Comparison of ENCODE assay signal across 4 cellular contexts in the genomic region with DNA sequence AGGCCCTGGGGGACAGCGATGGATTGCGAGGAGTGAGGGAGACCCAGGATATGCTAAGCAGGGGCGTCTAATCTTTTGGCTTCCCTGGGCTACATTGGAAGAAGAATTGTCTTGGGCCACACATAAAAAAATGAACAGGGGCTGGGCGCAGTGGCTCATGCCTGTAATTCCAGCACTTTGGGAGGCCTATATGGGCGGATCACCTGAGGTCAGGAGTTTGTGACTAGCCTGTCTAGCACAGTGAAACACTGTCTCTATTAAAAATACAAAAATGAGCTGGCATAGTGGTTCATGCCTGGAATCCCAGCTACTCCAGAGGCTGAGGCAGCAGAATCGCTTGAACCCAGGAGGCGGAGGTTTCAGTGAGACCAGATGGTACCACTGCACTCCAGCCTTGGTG. TPM values are rescaled to one million over a fixed set of nuclear protein-coding genes. Genes with fewer than 3 reads are reported as not detected.
"Had no signal": no experiment of that assay in that cellular context is flagged by ENCODE, and none has a peak within 500 bp of the region (broad histone marks: within the 10 kb centered on the region; RNA-seq: fewer than 3 reads in every experiment).

No MANE protein-coding gene starts in this region.

- H3K4me3 ChIP-seq: GM12878 had no signal

- DNase-seq: GDM1, GF-D8 had no signal

- ATAC-seq: GM12878 had no signal

RNA-seq across cellular contexts. Expression of gene PRAMEF12, which starts 10.8 kb away (rescaled TPM):
- total RNA-seq: G401, GM12878 had no signal
- polyA plus RNA-seq: GM12878 had no signal

RNA-seq across cellular contexts. Expression of gene CFAP107, which starts 16.8 kb away (rescaled TPM):
- total RNA-seq: G401, GM12878 had no signal
- polyA plus RNA-seq: GM12878 had no signal

RNA-seq across cellular contexts. Expression of gene PRAMEF1, which starts 28.4 kb away (rescaled TPM):
- total RNA-seq: GM12878 had no signal
- polyA plus RNA-seq: GM12878 had no signal

RNA-seq across cellular contexts. Expression of gene AADACL3, which starts 46.9 kb away (rescaled TPM):
- total RNA-seq: G401, GM12878 had no signal
- polyA plus RNA-seq: GM12878 had no signal
